ENCODE assay signal across 8 cellular contexts in the genomic region with DNA sequence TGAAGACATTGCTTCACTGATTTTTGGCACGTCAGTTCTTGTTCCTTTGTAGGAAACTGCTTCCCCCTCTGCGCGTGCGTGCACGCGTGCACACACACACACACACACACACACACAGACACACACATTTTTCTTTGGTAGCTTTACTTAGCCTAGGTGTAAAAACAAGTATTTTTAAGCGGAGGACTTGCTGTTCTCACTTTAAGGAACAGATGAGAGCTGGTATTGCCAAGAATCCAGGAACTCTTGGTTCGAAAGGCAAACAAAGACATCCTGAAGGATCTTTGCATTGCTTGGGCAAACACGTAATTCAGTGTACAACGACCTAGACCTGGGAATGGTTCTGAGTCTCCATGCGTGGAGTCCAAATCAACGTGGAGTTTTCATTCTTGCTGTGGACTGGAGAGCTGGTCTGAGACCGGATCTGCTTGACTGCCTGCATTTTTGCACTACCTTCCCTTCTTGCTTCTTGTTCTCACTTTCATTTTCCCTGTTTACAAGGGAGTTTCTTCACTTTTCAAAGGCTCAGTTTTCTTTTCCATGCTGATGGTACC. TPM values are rescaled to one million over a fixed set of nuclear protein-coding genes. Genes with fewer than 3 reads are reported as not detected.
DNase-seq lines count a peak whose midpoint lies in the region; ATAC-seq and TF ChIP-seq lines count a peak whose summit lies in the region.

No MANE protein-coding gene starts in this region.

- CTCF ChIA-PET in A673 (lab: Charles Lee), result no interaction called here

- H3K9me3 ChIP-seq in Peyer's patch (no peaks in the 10 kb centered on the region), lower lobe of right lung (no peaks in the 10 kb centered on the region), A673 (ENCODE audit: low read depth, low read length, poor library complexity, severe bottlenecking) (no peaks in the 10 kb centered on the region)

- H3K36me3 ChIP-seq in Peyer's patch (no peaks in the 10 kb centered on the region), lower lobe of right lung (peaks cover 22% of the 10 kb centered on the region), A673 (ENCODE audit: insufficient read depth, low read length, poor library complexity, severe bottlenecking) (peaks cover 12% of the 10 kb centered on the region)

- H3K9me3 Mint-ChIP-seq in CD14-positive monocyte, result no peaks in the 10 kb centered on the region

- H3K4me3 ChIP-seq in Peyer's patch (peak overlapping the region in 2 of 4 donors; percentile 4 to 19), lower lobe of right lung (peak overlapping the region; percentile 44), A673 (ENCODE audit: low read depth, low read length, poor library complexity, severe bottlenecking) (no peak overlapping the region)

- intact Hi-C loops in CD14-positive monocyte (cut with micrococcal nuclease) (loop anchor here in 1 of 2 donors (10.0 kb wide), 1 partner anchor 134 kb away; no protein-coding TSS in a partner anchor), lower lobe of right lung (cut with DNase I) (no loop called here), A673 (cut with micrococcal nuclease; ENCODE audit: unreplicated experiment) (no loop called here)

- no TSS peak for BruUV-seq in A673 (replicated peaks; lab: Mats Ljungman, UMichigan)

- no peak for TF ChIP-seq POLR2A in Peyer's patch (IDR thresholded peaks at IDR 0.05)

- peaks cover 0 to 4% (median 1%) of the 10 kb centered on the region in 3 donors for H3K27me3 Mint-ChIP-seq in CD14-positive monocyte (ENCODE audit: low read depth in 3 of 3)

- POLR2A ChIA-PET in A673 (lab: Charles Lee; ENCODE audit: low non-redundant PET), result no interaction called here

- peak; percentile 75 to 84 for ATAC-seq in lower lobe of right lung
- ATAC-seq in HG03571 (IDR thresholded peaks at IDR 0.05; ENCODE audit: unreplicated experiment), result no peak

- DNase-seq in CD14-positive monocyte (ENCODE audit: low spot score) (peak; percentile 60), GM20000 (ENCODE audit: low spot score) (peak; percentile 50), Peyer's patch (peak in 2 of 3 donors; percentile 62 to 64), lower lobe of right lung (peak; percentile 81), NCI-H446 treated with DMSO at 0.1 percent for 48 hours (lab: John Stamatoyannopoulos, UW) (no peak), NCI-H345 (lab: John Stamatoyannopoulos, UW) (no peak), A673 (ENCODE audit: low spot score) (no peak)

- peak overlapping the region; percentile 77 to 97 for H3K4me3 Mint-ChIP-seq in CD14-positive monocyte

- TF ChIP-seq CTCF in CD14-positive monocyte (IDR thresholded peaks at IDR 0.05), result no peak
- TF ChIP-seq CTCF in GM20000 (IDR thresholded peaks at IDR 0.05; ENCODE audit: extremely low read depth, missing control alignments), result no peak
- no peak for TF ChIP-seq CTCF in Peyer's patch (IDR thresholded peaks at IDR 0.05)
- TF ChIP-seq CTCF in lower lobe of right lung (IDR thresholded peaks at IDR 0.05), result no peak
- no peak for TF ChIP-seq CTCF in A673 (conservative IDR thresholded peaks at IDR 0.05; ENCODE audit: low read depth, low read length)

- H3K27me3 ChIP-seq in Peyer's patch, result no peaks in the 10 kb centered on the region
- H3K27me3 ChIP-seq in lower lobe of right lung (ENCODE audit: low read depth), result no peaks in the 10 kb centered on the region
- H3K27me3 ChIP-seq in A673 (replicated peaks; ENCODE audit: insufficient read depth, low read depth, low read length, poor library complexity), result no peaks in the 10 kb centered on the region

- peak overlapping the region; percentile 94 to 100 (median 96) for H3K27ac Mint-ChIP-seq in CD14-positive monocyte

- peaks cover 45% of the 10 kb centered on the region for H3K4me1 Mint-ChIP-seq in CD14-positive monocyte

- peaks cover 0 to 14% (median 9%) of the 10 kb centered on the region in 4 donors for H3K4me1 ChIP-seq in Peyer's patch
- peaks cover 38% of the 10 kb centered on the region for H3K4me1 ChIP-seq in lower lobe of right lung
- no peaks in the 10 kb centered on the region for H3K4me1 ChIP-seq in A673 (ENCODE audit: insufficient read depth, low read length, poor library complexity, severe bottlenecking)

- H3K27ac ChIP-seq in Peyer's patch, result peak overlapping the region; percentile 21 to 79 (median 46)
- peak overlapping the region; percentile 81 for H3K27ac ChIP-seq in lower lobe of right lung
- H3K27ac ChIP-seq in A673 (ENCODE audit: low read depth, low read length, poor library complexity, severe bottlenecking), result no peak overlapping the region

- peaks cover 36 to 41% of the 10 kb centered on the region in 2 donors for H3K36me3 Mint-ChIP-seq in CD14-positive monocyte

RNA-seq across cellular contexts. Expression of a gene that starts 8.2 kb away (rescaled TPM):
- 10 to 100 TPM; 12.8 to 14.5 TPM for polyA plus RNA-seq in CD14-positive monocyte
- total RNA-seq in Peyer's patch (10 to 100 TPM in 2 of 4 donors, 1 to 10 TPM in 2; 3.5 to 24.8 (median 8.9) TPM), lower lobe of right lung (19.7 TPM), A673 (2021) (20.1 and 21.4 TPM in 2 replicates)

RNA-seq across cellular contexts. Expression of a gene that starts 31.7 kb away (rescaled TPM):
- polyA plus RNA-seq in CD14-positive monocyte, result 100 to 1,000 TPM; 214 to 226 TPM
- total RNA-seq in Peyer's patch, result 100 to 1,000 TPM in 3 of 4 donors, 10 to 100 TPM in 1; 84.3 to 166 (median 107) TPM
- 104 TPM for total RNA-seq in lower lobe of right lung
- 122 and 132 TPM in 2 replicates for total RNA-seq in A673 (2021)

RNA-seq across cellular contexts. Expression of a gene that starts 38.3 kb away (rescaled TPM):
- polyA plus RNA-seq in CD14-positive monocyte, result not detected
- not detected for total RNA-seq in Peyer's patch
- total RNA-seq in lower lobe of right lung, result not detected
- not detected in 2 replicates for total RNA-seq in A673 (2021)

Comparison
In these comparisons a context has a peak if more than half of its experiments do, and no peak if none do; other contexts are left out.
1. DNase-seq: peak in CD14-positive monocyte (single experiment), GM20000 (single experiment), Peyer's patch (2 of 3) and lower lobe of right lung (single experiment); none in NCI-H446 treated with DMSO at 0.1 percent for 48 hours (single experiment), NCI-H345 (single experiment) and A673 (single experiment).